1 cellular context compared by ENCODE assay signal in the genomic region with DNA sequence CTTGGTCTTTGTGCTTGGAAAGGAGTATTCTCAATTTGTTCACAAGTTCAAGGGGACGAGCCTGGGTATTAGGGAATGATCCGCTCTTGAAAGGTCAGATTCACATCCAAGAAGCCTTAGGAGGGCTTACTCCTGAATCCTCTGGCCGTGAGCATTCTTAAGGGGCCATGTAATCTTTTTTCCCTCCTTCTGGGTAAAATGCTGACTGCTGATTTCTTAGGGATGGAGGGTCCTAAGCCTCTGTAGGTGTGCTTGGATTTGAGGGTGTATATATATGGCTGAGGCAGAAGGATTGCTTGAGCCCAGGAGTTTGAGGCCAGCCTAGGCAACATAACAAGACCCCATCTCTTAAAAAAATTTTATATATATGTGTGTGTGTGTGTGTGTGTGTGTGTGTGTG.
TF ChIP-seq lines count a peak whose summit lies in the region.

No MANE protein-coding gene starts in this region.

TF ChIP-seq in IMR-90, 13 proteins besides CTCF, POLR2A, EP300 and RAD21:
- TF ChIP-seq MAFK (IDR thresholded peaks at IDR 0.05; ENCODE audit: low read depth, low read length) (peak; percentile 80), RCOR1 (IDR thresholded peaks at IDR 0.05; ENCODE audit: insufficient replicate concordance, low read length) (no peak)
